In genomic region chr14:34173916-34174315, GRCh38 we compare ENCODE assay signal across 25 cellular contexts.
"Had no signal": no experiment of that assay in that cellular context is flagged by ENCODE, and none has a peak within 500 bp of the region (broad histone marks: within the 10 kb centered on the region; RNA-seq: fewer than 3 reads in every experiment).

No MANE protein-coding gene starts in this region.

- ATAC-seq: stimulated activated effector memory CD8-positive, alpha-beta T cell treated with anti-CD3 and anti-CD28 coated beads, Interleukin-12 subunit alpha, Interleukin-12 subunit beta, amount 100 ng/mL, for 72 hours; stimulated activated memory B cell treated with anti-CD40 and anti-IgM and Interleukin-4, amounts not matched to agents 10 μg/mL and 1 μg/mL and 100 μg/mL, for 72 hours; stimulated activated naive CD8-positive, alpha-beta T cell treated with anti-CD3 and anti-CD28 coated beads, Interleukin-15, amount 100 ng/mL, for 72 hours; stimulated activated naive CD8-positive, alpha-beta T cell treated with anti-CD3 and anti-CD28 coated beads, Interleukin-15, Interleukin-2, amounts not matched to agents 100 U/mL and 50 U/mL, for 24 hours; upper lobe of right lung had no signal

- H3K27ac ChIP-seq: stomach, suprapubic skin, testis, thoracic aorta, thyroid gland, tibial artery, tibial nerve, transverse colon, upper lobe of left lung, upper lobe of right lung, uterus, vagina had no signal

- H3K36me3 ChIP-seq: stomach, suprapubic skin, thoracic aorta, thyroid gland, tibial artery, tibial nerve, transverse colon, upper lobe of left lung, upper lobe of right lung, uterus, vagina had no signal

- H3K4me3 ChIP-seq: stomach, suprapubic skin, testis, thoracic aorta, thyroid gland, tibial artery, tibial nerve, transverse colon, upper lobe of left lung, upper lobe of right lung, uterus, vagina had no signal

- DNase-seq: stimulated activated CD4-positive, alpha-beta T cell treated with anti-CD3 and anti-CD28 coated beads, Interleukin-2, amount 100 ng/mL, for 48 hours; stimulated activated CD4-positive, alpha-beta T cell treated with anti-CD3 and anti-CD28 coated beads, Interleukin-4, amount 100 ng/mL, for 1 hour; stimulated activated CD4-positive, alpha-beta T cell treated with anti-CD3 and anti-CD28 coated beads, Interleukin-4, amount 100 ng/mL, for 24 hours; stimulated activated CD4-positive, alpha-beta T cell treated with anti-CD3 and anti-CD28 coated beads, Interleukin-4, amount 100 ng/mL, for 4 hours; stimulated activated CD8-positive, alpha-beta memory T cell treated with anti-CD3 and anti-CD28 coated beads, Interleukin-4, amount 100 ng/mL, for 48 hours; stimulated activated naive B cell treated with anti-CD40 and anti-IgM and Interleukin-4, amounts not matched to agents 10 μg/mL and 1 μg/mL and 100 μg/mL, for 72 hours; stimulated activated naive CD4-positive, alpha-beta T cell; stimulated activated naive CD4-positive, alpha-beta T cell treated with Interleukin-2 at 50 U/mL for 16 hours; stimulated activated naive CD8-positive, alpha-beta T cell treated with anti-CD3 and anti-CD28 coated beads, Interleukin-15, amount 100 ng/mL, for 72 hours; stimulated activated naive CD8-positive, alpha-beta T cell treated with anti-CD3 and anti-CD28 coated beads, Interleukin-15, Interleukin-2, amounts not matched to agents 100 U/mL and 50 U/mL, for 24 hours; stomach; substantia nigra; testis; thyroid gland; tibial artery; transverse colon; upper lobe of left lung; upper lobe of right lung; uterus had no signal

- H3K4me1 ChIP-seq: testis, uterus, vagina had no signal

- H3K9me3 ChIP-seq: stomach, suprapubic skin, testis, thoracic aorta, thyroid gland, tibial artery, tibial nerve, transverse colon, upper lobe of left lung, upper lobe of right lung, uterus, vagina had no signal

- H3K27me3 ChIP-seq: stomach, suprapubic skin, testis, thyroid gland, tibial artery, tibial nerve, transverse colon, upper lobe of left lung, upper lobe of right lung, uterus, vagina had no signal
